In the genomic region with DNA sequence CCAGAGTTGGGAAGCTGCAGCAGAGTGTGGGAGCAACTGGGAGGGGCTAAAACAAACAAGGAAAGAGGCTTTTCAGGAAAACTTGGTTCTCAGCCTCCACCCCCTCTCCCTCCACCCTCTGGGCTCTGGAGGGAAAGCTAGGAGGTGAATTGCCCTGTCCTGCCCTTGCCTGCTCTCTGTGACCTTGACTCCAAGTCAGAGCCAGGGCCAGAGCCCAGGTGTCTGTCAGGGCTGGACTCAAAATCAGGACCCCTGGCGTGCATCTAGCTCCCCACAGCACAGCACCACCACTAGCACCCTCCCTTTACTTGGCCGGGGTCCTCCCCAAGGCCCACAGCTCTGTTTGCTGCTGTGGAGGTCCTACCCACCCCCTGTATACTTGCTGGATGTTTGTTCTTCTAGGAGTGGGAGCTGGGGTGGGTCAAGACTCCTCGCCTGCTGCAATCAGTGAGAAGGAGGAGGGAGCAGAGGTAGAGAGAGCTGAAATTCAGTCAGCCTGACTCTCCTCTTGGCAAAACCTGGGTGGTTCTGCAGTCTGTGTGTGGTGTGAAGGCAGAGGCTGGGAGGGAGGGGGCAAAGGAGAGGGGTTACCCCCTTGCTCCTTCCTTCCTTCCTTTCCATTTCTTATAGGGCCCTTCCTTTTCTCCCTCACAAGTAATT, we compare ENCODE assay signal across 1 cellular context.
TF ChIP-seq lines count a peak whose summit lies in the region.

No MANE protein-coding gene starts in this region.

TF ChIP-seq in HepG2, 621 proteins besides CTCF, POLR2A, EP300 and RAD21 (continues in another document):
- TF ChIP-seq TAF15 (IDR thresholded peaks at IDR 0.05; ENCODE audit: low read depth, low read length, poor library complexity, severe bottlenecking) (no peak), ZNF263 (CRISPR knock-in tag; IDR thresholded peaks at IDR 0.05) (peak; percentile 47; the same call in 1 of the 2 replicates), ELF4 (CRISPR knock-in tag; IDR thresholded peaks at IDR 0.05; ENCODE audit: borderline replicate concordance) (no peak), ZNF605 (CRISPR knock-in tag; IDR thresholded peaks at IDR 0.05) (peak; percentile 55; the same call in 1 of the 2 replicates), FOXA1 (IDR thresholded peaks at IDR 0.05) (no peak), FOXA1 (CRISPR knock-in tag; IDR thresholded peaks at IDR 0.05) (peak; percentile 60; the same call in 1 of the 2 replicates), MIER2 (CRISPR knock-in tag; IDR thresholded peaks at IDR 0.05) (no peak), ZNF891 (CRISPR knock-in tag; IDR thresholded peaks at IDR 0.05) (0 out of 2 replicates have a peak, but pooled peaks have one; percentile 62), PRMT3 (CRISPR knock-in tag; IDR thresholded peaks at IDR 0.05; ENCODE audit: borderline replicate concordance, low read depth) (no peak), ZNF883 (CRISPR knock-in tag; IDR thresholded peaks at IDR 0.05; ENCODE audit: not compliant biosample characterization) (peak; percentile 82), PHB2 (IDR thresholded peaks at IDR 0.05; ENCODE audit: partially characterized antibody) (no peak), ELF3 (CRISPR knock-in tag; IDR thresholded peaks at IDR 0.05) (peak; percentile 48; the same call in 1 of the 2 replicates), HHEX (CRISPR knock-in tag; IDR thresholded peaks at IDR 0.05) (peak; percentile 19; the same call in 1 of the 2 replicates), ZNF460 (CRISPR knock-in tag; IDR thresholded peaks at IDR 0.05; ENCODE audit: borderline replicate concordance) (no peak), ZNF562 (CRISPR knock-in tag; IDR thresholded peaks at IDR 0.05; ENCODE audit: borderline replicate concordance) (no peak), ARID5B (CRISPR knock-in tag; IDR thresholded peaks at IDR 0.05) (peak; percentile 29), ZNF781 (CRISPR knock-in tag; IDR thresholded peaks at IDR 0.05; ENCODE audit: borderline replicate concordance, not compliant biosample characterization) (no peak), ZNF431 (CRISPR knock-in tag; IDR thresholded peaks at IDR 0.05; ENCODE audit: borderline replicate concordance, low read depth) (no peak), ZNF260 (CRISPR knock-in tag; IDR thresholded peaks at IDR 0.05; ENCODE audit: borderline replicate concordance, low read depth) (no peak), SOX13 (IDR thresholded peaks at IDR 0.05) (no peak), SOX13 (CRISPR knock-in tag; conservative IDR thresholded peaks at IDR 0.05 in 1 of 2, IDR thresholded peaks at IDR 0.05 in 1 of 2) (0 out of 4 replicates have a peak, but pooled peaks of 1 of the 2 experiments have one; percentile 41), NFATC3 (CRISPR knock-in tag; IDR thresholded peaks at IDR 0.05) (no peak), SOX6 (IDR thresholded peaks at IDR 0.05) (no peak), SOX6 (CRISPR knock-in tag; IDR thresholded peaks at IDR 0.05) (no peak), ZBTB46 (CRISPR knock-in tag; IDR thresholded peaks at IDR 0.05; ENCODE audit: borderline replicate concordance) (no peak), ATF4 (CRISPR knock-in tag; IDR thresholded peaks at IDR 0.05) (no peak), CBFB (CRISPR knock-in tag; IDR thresholded peaks at IDR 0.05) (no peak; the same call in 1 of the 2 replicates), KDM2A (CRISPR knock-in tag; IDR thresholded peaks at IDR 0.05; ENCODE audit: borderline replicate concordance, low read depth) (0 out of 2 replicates have a peak, but pooled peaks have one; percentile 15), ZNF703 (CRISPR knock-in tag; IDR thresholded peaks at IDR 0.05; ENCODE audit: borderline replicate concordance) (no peak), ZFY (CRISPR knock-in tag; IDR thresholded peaks at IDR 0.05) (no peak), ZBTB7A (CRISPR knock-in tag; IDR thresholded peaks at IDR 0.05) (no peak), PRDM10 (CRISPR knock-in tag; IDR thresholded peaks at IDR 0.05; ENCODE audit: low read depth) (no peak), KLF6 (CRISPR knock-in tag; IDR thresholded peaks at IDR 0.05) (no peak), MXD3 (CRISPR knock-in tag; IDR thresholded peaks at IDR 0.05) (no peak), CREBL2 (CRISPR knock-in tag; IDR thresholded peaks at IDR 0.05; ENCODE audit: borderline replicate concordance) (0 out of 2 replicates have a peak, but pooled peaks have one; percentile 22), SIN3B (IDR thresholded peaks at IDR 0.05; ENCODE audit: low read length) (no peak), ZNF75D (CRISPR knock-in tag; IDR thresholded peaks at IDR 0.05; ENCODE audit: borderline replicate concordance) (no peak), FOXK1 (CRISPR knock-in tag; IDR thresholded peaks at IDR 0.05; ENCODE audit: borderline replicate concordance, low read depth) (no peak), ZNF563 (CRISPR knock-in tag; IDR thresholded peaks at IDR 0.05) (no peak)
- TF ChIP-seq, protein P1, sequence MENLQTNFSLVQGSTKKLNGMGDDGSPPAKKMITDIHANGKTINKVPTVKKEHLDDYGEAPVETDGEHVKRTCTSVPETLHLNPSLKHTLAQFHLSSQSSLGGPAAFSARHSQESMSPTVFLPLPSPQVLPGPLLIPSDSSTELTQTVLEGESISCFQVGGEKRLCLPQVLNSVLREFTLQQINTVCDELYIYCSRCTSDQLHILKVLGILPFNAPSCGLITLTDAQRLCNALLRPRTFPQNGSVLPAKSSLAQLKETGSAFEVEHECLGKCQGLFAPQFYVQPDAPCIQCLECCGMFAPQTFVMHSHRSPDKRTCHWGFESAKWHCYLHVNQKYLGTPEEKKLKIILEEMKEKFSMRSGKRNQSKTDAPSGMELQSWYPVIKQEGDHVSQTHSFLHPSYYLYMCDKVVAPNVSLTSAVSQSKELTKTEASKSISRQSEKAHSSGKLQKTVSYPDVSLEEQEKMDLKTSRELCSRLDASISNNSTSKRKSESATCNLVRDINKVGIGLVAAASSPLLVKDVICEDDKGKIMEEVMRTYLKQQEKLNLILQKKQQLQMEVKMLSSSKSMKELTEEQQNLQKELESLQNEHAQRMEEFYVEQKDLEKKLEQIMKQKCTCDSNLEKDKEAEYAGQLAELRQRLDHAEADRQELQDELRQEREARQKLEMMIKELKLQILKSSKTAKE (CRISPR knock-in tag; IDR thresholded peaks at IDR 0.05; ENCODE audit: borderline replicate concordance), result 0 out of 2 replicates have a peak, but pooled peaks have one; percentile 45
- TF ChIP-seq, protein P2, sequence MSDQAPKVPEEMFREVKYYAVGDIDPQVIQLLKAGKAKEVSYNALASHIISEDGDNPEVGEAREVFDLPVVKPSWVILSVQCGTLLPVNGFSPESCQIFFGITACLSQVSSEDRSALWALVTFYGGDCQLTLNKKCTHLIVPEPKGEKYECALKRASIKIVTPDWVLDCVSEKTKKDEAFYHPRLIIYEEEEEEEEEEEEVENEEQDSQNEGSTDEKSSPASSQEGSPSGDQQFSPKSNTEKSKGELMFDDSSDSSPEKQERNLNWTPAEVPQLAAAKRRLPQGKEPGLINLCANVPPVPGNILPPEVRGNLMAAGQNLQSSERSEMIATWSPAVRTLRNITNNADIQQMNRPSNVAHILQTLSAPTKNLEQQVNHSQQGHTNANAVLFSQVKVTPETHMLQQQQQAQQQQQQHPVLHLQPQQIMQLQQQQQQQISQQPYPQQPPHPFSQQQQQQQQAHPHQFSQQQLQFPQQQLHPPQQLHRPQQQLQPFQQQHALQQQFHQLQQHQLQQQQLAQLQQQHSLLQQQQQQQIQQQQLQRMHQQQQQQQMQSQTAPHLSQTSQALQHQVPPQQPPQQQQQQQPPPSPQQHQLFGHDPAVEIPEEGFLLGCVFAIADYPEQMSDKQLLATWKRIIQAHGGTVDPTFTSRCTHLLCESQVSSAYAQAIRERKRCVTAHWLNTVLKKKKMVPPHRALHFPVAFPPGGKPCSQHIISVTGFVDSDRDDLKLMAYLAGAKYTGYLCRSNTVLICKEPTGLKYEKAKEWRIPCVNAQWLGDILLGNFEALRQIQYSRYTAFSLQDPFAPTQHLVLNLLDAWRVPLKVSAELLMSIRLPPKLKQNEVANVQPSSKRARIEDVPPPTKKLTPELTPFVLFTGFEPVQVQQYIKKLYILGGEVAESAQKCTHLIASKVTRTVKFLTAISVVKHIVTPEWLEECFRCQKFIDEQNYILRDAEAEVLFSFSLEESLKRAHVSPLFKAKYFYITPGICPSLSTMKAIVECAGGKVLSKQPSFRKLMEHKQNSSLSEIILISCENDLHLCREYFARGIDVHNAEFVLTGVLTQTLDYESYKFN (CRISPR knock-in tag; conservative IDR thresholded peaks at IDR 0.05), result 0 out of 2 replicates have a peak, but pooled peaks have one; percentile 15
